1 cellular context compared by ENCODE assay signal in the genomic region with DNA sequence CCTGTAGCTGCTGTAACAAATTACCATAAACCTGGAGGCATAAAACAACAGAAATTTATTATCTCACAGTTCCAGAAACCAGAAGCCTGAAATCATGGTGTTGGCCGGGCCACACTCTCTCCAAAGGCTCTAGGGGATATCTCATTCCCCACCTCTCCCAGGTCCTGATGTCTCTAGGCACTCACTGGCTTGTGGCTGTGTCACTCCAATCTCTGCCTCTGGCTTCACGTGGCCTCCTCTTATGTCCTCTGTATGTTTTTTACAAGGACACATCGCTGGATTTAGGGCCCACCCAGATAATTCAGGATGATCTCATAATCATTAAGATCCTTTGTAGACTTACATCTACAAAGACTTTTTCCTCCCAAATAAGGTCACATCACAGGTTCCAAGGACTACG.
TF ChIP-seq lines count a peak whose summit lies in the region.

No MANE protein-coding gene starts in this region.

TF ChIP-seq in K562, 482 proteins besides CTCF, POLR2A, EP300 and RAD21:
- TF ChIP-seq, protein P1, sequence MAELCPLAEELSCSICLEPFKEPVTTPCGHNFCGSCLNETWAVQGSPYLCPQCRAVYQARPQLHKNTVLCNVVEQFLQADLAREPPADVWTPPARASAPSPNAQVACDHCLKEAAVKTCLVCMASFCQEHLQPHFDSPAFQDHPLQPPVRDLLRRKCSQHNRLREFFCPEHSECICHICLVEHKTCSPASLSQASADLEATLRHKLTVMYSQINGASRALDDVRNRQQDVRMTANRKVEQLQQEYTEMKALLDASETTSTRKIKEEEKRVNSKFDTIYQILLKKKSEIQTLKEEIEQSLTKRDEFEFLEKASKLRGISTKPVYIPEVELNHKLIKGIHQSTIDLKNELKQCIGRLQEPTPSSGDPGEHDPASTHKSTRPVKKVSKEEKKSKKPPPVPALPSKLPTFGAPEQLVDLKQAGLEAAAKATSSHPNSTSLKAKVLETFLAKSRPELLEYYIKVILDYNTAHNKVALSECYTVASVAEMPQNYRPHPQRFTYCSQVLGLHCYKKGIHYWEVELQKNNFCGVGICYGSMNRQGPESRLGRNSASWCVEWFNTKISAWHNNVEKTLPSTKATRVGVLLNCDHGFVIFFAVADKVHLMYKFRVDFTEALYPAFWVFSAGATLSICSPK (IDR thresholded peaks at IDR 0.05; ENCODE audit: borderline replicate concordance): no peak
- TF ChIP-seq, protein P2, sequence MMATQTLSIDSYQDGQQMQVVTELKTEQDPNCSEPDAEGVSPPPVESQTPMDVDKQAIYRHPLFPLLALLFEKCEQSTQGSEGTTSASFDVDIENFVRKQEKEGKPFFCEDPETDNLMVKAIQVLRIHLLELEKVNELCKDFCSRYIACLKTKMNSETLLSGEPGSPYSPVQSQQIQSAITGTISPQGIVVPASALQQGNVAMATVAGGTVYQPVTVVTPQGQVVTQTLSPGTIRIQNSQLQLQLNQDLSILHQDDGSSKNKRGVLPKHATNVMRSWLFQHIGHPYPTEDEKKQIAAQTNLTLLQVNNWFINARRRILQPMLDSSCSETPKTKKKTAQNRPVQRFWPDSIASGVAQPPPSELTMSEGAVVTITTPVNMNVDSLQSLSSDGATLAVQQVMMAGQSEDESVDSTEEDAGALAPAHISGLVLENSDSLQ (IDR thresholded peaks at IDR 0.05): peak; percentile 51; the same call in 1 of the 2 replicates
- TF ChIP-seq GABPB2 (CRISPR knock-in tag; conservative IDR thresholded peaks at IDR 0.05) (no peak), CHD1 (IDR thresholded peaks at IDR 0.05; ENCODE audit: low read length) (no peak), ZNF274 (IDR thresholded peaks at IDR 0.05; ENCODE audit: borderline replicate concordance, low read depth, low read length) (no peak), SREBF1 (IDR thresholded peaks at IDR 0.05; ENCODE audit: borderline replicate concordance, low read depth, low read length) (no peak), NCOA4 (IDR thresholded peaks at IDR 0.05; ENCODE audit: partially characterized antibody) (no peak), HDAC8 (tag; IDR thresholded peaks at IDR 0.05) (no peak)
